1 cellular context compared by ENCODE assay signal in genomic region chr20:39013662-39014109, GRCh38.
TF ChIP-seq lines count a peak whose summit lies in the region.

No MANE protein-coding gene starts in this region.

TF ChIP-seq in HepG2, 621 proteins besides CTCF, POLR2A, EP300 and RAD21 (continued from another document and continues in another):
- no peak for TF ChIP-seq IRF9 (CRISPR knock-in tag; IDR thresholded peaks at IDR 0.05; ENCODE audit: borderline replicate concordance)
- TF ChIP-seq ZSCAN12 (CRISPR knock-in tag; IDR thresholded peaks at IDR 0.05), result peak; percentile 49; the same call in 1 of the 2 replicates
- TF ChIP-seq ZNF318 (CRISPR knock-in tag; IDR thresholded peaks at IDR 0.05), result no peak
- peak; percentile 27 for TF ChIP-seq PHF5A (CRISPR knock-in tag; IDR thresholded peaks at IDR 0.05; ENCODE audit: low read depth, unreplicated experiment)
- TF ChIP-seq ZNF431 (CRISPR knock-in tag; IDR thresholded peaks at IDR 0.05; ENCODE audit: borderline replicate concordance, low read depth), result no peak
- no peak for TF ChIP-seq HOXA7 (CRISPR knock-in tag; IDR thresholded peaks at IDR 0.05)
- no peak for TF ChIP-seq ZBTB8A (CRISPR knock-in tag; IDR thresholded peaks at IDR 0.05; ENCODE audit: borderline replicate concordance, low read depth)
- no peak for TF ChIP-seq MLXIP (CRISPR knock-in tag; IDR thresholded peaks at IDR 0.05; ENCODE audit: borderline replicate concordance)
- no peak for TF ChIP-seq ZNF513 (CRISPR knock-in tag; conservative IDR thresholded peaks at IDR 0.05)
- TF ChIP-seq ZNF12 (CRISPR knock-in tag; IDR thresholded peaks at IDR 0.05), result no peak
- TF ChIP-seq RXRA (CRISPR knock-in tag; IDR thresholded peaks at IDR 0.05), result no peak; the same call in 1 of the 2 replicates
- peak; percentile 64; the same call in 1 of the 2 replicates for TF ChIP-seq TFAP4 (IDR thresholded peaks at IDR 0.05; ENCODE audit: borderline replicate concordance, low read depth)
- peak; percentile 60; the same call in 1 of the 2 replicates for TF ChIP-seq AHDC1 (CRISPR knock-in tag; IDR thresholded peaks at IDR 0.05; ENCODE audit: borderline replicate concordance)
- no peak for TF ChIP-seq ZNF605 (CRISPR knock-in tag; IDR thresholded peaks at IDR 0.05)
- TF ChIP-seq NR3C1 (CRISPR knock-in tag; IDR thresholded peaks at IDR 0.05), result no peak
- TF ChIP-seq HOXA5 (CRISPR knock-in tag; IDR thresholded peaks at IDR 0.05), result no peak
- no peak for TF ChIP-seq NFE2L1 (CRISPR knock-in tag; IDR thresholded peaks at IDR 0.05; ENCODE audit: borderline replicate concordance)
- no peak for TF ChIP-seq MAFF (IDR thresholded peaks at IDR 0.05; ENCODE audit: low read depth, low read length)
- TF ChIP-seq ZFX (CRISPR knock-in tag; IDR thresholded peaks at IDR 0.05; ENCODE audit: low read depth), result peak; percentile 59; the same call in 1 of the 2 replicates
- peak; percentile 81 for TF ChIP-seq ZEB1 (IDR thresholded peaks at IDR 0.05; ENCODE audit: insufficient replicate concordance, low read depth)
- no peak for TF ChIP-seq ZNF142 (CRISPR knock-in tag; IDR thresholded peaks at IDR 0.05)
- no peak for TF ChIP-seq ZNF501 (CRISPR knock-in tag; IDR thresholded peaks at IDR 0.05)
